1 cellular context compared by ENCODE assay signal in the genomic region with DNA sequence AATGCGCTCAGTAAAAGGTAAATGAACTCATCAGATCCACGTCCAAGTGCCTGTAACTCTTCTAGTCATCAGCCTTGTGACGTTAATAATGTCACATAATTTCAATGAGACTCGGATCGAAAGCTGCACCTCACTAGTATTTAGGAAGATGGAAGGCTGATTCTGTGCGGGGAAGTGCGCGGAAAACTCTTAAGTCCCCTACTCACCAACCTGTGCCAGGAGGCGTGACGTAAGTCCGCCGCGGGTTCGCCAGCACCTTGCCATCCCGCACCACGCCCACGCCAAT.
TF ChIP-seq lines count a peak whose summit lies in the region.

No MANE protein-coding gene starts in this region.

TF ChIP-seq in GM12878, 131 proteins besides CTCF, POLR2A, EP300 and RAD21 (continued from another document):
- TF ChIP-seq, protein P1, sequence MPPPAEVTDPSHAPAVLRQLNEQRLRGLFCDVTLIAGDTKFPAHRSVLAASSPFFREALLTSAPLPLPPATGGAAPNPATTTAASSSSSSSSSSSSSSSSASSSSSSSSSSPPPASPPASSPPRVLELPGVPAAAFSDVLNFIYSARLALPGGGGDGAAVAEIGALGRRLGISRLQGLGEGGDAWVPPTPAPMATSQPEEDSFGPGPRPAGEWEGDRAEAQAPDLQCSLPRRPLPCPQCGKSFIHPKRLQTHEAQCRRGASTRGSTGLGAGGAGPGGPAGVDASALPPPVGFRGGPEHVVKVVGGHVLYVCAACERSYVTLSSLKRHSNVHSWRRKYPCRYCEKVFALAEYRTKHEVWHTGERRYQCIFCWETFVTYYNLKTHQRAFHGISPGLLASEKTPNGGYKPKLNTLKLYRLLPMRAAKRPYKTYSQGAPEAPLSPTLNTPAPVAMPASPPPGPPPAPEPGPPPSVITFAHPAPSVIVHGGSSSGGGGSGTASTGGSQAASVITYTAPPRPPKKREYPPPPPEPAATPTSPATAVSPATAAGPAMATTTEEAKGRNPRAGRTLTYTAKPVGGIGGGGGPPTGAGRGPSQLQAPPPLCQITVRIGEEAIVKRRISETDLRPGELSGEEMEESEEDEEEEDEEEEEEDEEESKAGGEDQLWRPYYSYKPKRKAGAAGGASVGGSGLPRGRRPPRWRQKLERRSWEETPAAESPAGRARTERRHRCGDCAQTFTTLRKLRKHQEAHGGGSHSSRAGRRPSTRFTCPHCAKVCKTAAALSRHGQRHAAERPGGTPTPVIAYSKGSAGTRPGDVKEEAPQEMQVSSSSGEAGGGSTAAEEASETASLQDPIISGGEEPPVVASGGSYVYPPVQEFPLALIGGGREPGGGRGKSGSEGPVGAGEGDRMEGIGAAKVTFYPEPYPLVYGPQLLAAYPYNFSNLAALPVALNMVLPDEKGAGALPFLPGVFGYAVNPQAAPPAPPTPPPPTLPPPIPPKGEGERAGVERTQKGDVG (CRISPR knock-in tag; IDR thresholded peaks at IDR 0.05), result no peak
- TF ChIP-seq ESRRA (IDR thresholded peaks at IDR 0.05; ENCODE audit: low read length), result no peak
- TF ChIP-seq, protein P2, sequence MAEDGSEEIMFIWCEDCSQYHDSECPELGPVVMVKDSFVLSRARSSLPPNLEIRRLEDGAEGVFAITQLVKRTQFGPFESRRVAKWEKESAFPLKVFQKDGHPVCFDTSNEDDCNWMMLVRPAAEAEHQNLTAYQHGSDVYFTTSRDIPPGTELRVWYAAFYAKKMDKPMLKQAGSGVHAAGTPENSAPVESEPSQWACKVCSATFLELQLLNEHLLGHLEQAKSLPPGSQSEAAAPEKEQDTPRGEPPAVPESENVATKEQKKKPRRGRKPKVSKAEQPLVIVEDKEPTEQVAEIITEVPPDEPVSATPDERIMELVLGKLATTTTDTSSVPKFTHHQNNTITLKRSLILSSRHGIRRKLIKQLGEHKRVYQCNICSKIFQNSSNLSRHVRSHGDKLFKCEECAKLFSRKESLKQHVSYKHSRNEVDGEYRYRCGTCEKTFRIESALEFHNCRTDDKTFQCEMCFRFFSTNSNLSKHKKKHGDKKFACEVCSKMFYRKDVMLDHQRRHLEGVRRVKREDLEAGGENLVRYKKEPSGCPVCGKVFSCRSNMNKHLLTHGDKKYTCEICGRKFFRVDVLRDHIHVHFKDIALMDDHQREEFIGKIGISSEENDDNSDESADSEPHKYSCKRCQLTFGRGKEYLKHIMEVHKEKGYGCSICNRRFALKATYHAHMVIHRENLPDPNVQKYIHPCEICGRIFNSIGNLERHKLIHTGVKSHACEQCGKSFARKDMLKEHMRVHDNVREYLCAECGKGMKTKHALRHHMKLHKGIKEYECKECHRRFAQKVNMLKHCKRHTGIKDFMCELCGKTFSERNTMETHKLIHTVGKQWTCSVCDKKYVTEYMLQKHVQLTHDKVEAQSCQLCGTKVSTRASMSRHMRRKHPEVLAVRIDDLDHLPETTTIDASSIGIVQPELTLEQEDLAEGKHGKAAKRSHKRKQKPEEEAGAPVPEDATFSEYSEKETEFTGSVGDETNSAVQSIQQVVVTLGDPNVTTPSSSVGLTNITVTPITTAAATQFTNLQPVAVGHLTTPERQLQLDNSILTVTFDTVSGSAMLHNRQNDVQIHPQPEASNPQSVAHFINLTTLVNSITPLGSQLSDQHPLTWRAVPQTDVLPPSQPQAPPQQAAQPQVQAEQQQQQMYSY (CRISPR knock-in tag; IDR thresholded peaks at IDR 0.05), result no peak
- TF ChIP-seq SRF (IDR thresholded peaks at IDR 0.05; ENCODE audit: low read depth in 2 of 2, low read length in 2 of 2), result no peak
- TF ChIP-seq, protein P3, sequence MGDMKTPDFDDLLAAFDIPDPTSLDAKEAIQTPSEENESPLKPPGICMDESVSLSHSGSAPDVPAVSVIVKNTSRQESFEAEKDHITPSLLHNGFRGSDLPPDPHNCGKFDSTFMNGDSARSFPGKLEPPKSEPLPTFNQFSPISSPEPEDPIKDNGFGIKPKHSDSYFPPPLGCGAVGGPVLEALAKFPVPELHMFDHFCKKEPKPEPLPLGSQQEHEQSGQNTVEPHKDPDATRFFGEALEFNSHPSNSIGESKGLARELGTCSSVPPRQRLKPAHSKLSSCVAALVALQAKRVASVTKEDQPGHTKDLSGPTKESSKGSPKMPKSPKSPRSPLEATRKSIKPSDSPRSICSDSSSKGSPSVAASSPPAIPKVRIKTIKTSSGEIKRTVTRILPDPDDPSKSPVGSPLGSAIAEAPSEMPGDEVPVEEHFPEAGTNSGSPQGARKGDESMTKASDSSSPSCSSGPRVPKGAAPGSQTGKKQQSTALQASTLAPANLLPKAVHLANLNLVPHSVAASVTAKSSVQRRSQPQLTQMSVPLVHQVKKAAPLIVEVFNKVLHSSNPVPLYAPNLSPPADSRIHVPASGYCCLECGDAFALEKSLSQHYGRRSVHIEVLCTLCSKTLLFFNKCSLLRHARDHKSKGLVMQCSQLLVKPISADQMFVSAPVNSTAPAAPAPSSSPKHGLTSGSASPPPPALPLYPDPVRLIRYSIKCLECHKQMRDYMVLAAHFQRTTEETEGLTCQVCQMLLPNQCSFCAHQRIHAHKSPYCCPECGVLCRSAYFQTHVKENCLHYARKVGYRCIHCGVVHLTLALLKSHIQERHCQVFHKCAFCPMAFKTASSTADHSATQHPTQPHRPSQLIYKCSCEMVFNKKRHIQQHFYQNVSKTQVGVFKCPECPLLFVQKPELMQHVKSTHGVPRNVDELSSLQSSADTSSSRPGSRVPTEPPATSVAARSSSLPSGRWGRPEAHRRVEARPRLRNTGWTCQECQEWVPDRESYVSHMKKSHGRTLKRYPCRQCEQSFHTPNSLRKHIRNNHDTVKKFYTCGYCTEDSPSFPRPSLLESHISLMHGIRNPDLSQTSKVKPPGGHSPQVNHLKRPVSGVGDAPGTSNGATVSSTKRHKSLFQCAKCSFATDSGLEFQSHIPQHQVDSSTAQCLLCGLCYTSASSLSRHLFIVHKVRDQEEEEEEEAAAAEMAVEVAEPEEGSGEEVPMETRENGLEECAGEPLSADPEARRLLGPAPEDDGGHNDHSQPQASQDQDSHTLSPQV (IDR thresholded peaks at IDR 0.05), result no peak
TF ChIP-seq in GM12878: peak in this region for 5.
